1 cellular context compared by ENCODE assay signal in genomic region chr17:43974541-43975315, GRCh38.
TF ChIP-seq lines count a peak whose summit lies in the region.

No MANE protein-coding gene starts in this region.

TF ChIP-seq in HepG2, 621 proteins besides CTCF, POLR2A, EP300 and RAD21:
- TF ChIP-seq ZMAT3 (CRISPR knock-in tag; conservative IDR thresholded peaks at IDR 0.05) (no peak), PRMT3 (CRISPR knock-in tag; IDR thresholded peaks at IDR 0.05; ENCODE audit: borderline replicate concordance, low read depth) (no peak), MEF2D (CRISPR knock-in tag; IDR thresholded peaks at IDR 0.05) (no peak), EZH2 (conservative IDR thresholded peaks at IDR 0.05; ENCODE audit: low read depth, low read length) (0 out of 2 replicates have a peak, but pooled peaks have one; percentile 11), MYNN (CRISPR knock-in tag; IDR thresholded peaks at IDR 0.05; ENCODE audit: low read depth) (no peak), PHB2 (IDR thresholded peaks at IDR 0.05; ENCODE audit: partially characterized antibody) (no peak), MEIS1 (CRISPR knock-in tag; IDR thresholded peaks at IDR 0.05; ENCODE audit: borderline replicate concordance) (no peak), IRF1 (CRISPR knock-in tag; IDR thresholded peaks at IDR 0.05; ENCODE audit: low read depth) (no peak)
- TF ChIP-seq, protein P1, sequence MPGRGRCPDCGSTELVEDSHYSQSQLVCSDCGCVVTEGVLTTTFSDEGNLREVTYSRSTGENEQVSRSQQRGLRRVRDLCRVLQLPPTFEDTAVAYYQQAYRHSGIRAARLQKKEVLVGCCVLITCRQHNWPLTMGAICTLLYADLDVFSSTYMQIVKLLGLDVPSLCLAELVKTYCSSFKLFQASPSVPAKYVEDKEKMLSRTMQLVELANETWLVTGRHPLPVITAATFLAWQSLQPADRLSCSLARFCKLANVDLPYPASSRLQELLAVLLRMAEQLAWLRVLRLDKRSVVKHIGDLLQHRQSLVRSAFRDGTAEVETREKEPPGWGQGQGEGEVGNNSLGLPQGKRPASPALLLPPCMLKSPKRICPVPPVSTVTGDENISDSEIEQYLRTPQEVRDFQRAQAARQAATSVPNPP (CRISPR knock-in tag; IDR thresholded peaks at IDR 0.05): no peak
